ENCODE assay signal across 8 cellular contexts in the genomic region with DNA sequence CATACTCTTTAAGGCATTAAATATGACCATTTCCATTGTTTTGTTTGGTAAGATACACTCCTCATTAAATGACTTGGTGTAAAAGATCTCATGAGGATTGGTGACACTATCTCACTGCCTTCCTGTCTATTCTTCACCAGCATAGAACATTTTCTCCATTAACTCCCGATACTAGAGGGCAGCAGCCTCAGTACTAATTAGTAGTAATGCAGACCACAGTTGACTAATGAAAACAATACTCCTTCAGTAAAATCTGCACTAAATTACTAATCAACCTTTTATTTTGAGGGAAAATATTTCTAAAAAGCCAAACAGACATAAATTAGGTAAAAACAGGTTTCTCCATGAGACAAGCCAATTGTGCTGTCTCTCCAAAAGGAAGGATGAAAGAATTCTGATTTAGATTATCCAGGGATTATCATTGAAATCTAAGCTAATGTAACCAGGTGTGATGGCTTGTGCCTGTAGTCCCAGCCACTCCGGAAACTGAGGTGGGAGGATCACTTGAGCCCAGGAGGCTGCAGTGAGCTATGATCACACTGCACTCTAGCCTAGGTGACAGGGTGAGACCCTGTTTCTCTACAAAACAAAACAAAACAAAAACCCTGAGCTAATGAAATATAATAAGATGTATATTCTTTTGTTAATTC. TPM values are rescaled to one million over a fixed set of nuclear protein-coding genes. Genes with fewer than 3 reads are reported as not detected.
DNase-seq lines count a peak whose midpoint lies in the region; ATAC-seq and TF ChIP-seq lines count a peak whose summit lies in the region.

No MANE protein-coding gene starts in this region.

- peaks cover 17% of the 10 kb centered on the region; the same call in 1 of the 2 replicates for H3K79me2 ChIP-seq in Loucy (ENCODE audit: insufficient read depth, low read length)

- peaks cover 2% of the 10 kb centered on the region for H3K36me3 Mint-ChIP-seq in activated naive CD8-positive, alpha-beta T cell

- H3F3A ChIP-seq in Loucy (ENCODE audit: low read depth), result 0 out of 2 replicates have a peak, but pooled peaks cover 4% of the 10 kb centered on the region

- ATAC-seq in SK-N-SH treated with all-trans-retinoic acid at 6 μM for 48 hours, result peak; percentile 89
- peak; percentile 75 for ATAC-seq in left ventricle myocardium superior
- ATAC-seq in sciatic nerve, result peak; percentile 67
- no peak for ATAC-seq in GM18517 (IDR thresholded peaks at IDR 0.05; ENCODE audit: unreplicated experiment)
- no peak for ATAC-seq in HG03469 (IDR thresholded peaks at IDR 0.05; ENCODE audit: unreplicated experiment)

- peak overlapping the region; percentile 29 for H3K4me2 ChIP-seq in Loucy (ENCODE audit: low read depth, low read length, poor library complexity, severe bottlenecking)

- H3K9me3 Mint-ChIP-seq in activated naive CD8-positive, alpha-beta T cell (ENCODE audit: low read depth), result no peaks in the 10 kb centered on the region

- peak; percentile 89 for TF ChIP-seq CTCF in Loucy (conservative IDR thresholded peaks at IDR 0.05; ENCODE audit: low read length)

- no peaks in the 10 kb centered on the region for H3K27me3 ChIP-seq in Loucy (ENCODE audit: insufficient read depth, low read length, poor library complexity, severe bottlenecking)

- no peak overlapping the region for H3K4me3 ChIP-seq in Loucy (ENCODE audit: low read length, poor library complexity, severe bottlenecking)

- intact Hi-C loops in left ventricle myocardium superior (cut with micrococcal nuclease), result loop anchor here (5.0 kb wide), 2 partner anchors 58 to 183 kb away; no protein-coding TSS in a partner anchor
- intact Hi-C loops in sciatic nerve (cut with DNase I), result no loop called here

- no peaks in the 10 kb centered on the region for H3K36me3 ChIP-seq in Loucy (ENCODE audit: insufficient read depth, low read length)

- peaks cover 10% of the 10 kb centered on the region for H4K20me1 ChIP-seq in Loucy (ENCODE audit: insufficient read depth, low read length, poor library complexity, severe bottlenecking)

- peak overlapping the region; percentile 46 for H3K4me3 Mint-ChIP-seq in activated naive CD8-positive, alpha-beta T cell

- no peaks in the 10 kb centered on the region for H3K9me2 ChIP-seq in Loucy (replicated peaks; ENCODE audit: low read depth, low read length)

- DNase-seq in GM03348 (ENCODE audit: low spot score), result peak; percentile 57
- DNase-seq in left ventricle myocardium superior, result no peak
- no peak for DNase-seq in sciatic nerve (ENCODE audit: low spot score)

- peaks cover 18% of the 10 kb centered on the region for H3K4me1 ChIP-seq in Loucy (ENCODE audit: insufficient read depth, low read length, poor library complexity, severe bottlenecking)

- H3K27ac Mint-ChIP-seq in activated naive CD8-positive, alpha-beta T cell, result peak overlapping the region; percentile 92

- H3K4me1 Mint-ChIP-seq in activated naive CD8-positive, alpha-beta T cell (ENCODE audit: low read depth), result peaks cover 33% of the 10 kb centered on the region

- no peaks in the 10 kb centered on the region for H3K9me3 ChIP-seq in Loucy (ENCODE audit: insufficient read depth, low read depth, low read length)

- H3K9ac ChIP-seq in Loucy (ENCODE audit: low read depth, low read length, poor library complexity, severe bottlenecking), result no peak overlapping the region

- no peak overlapping the region for H2AFZ ChIP-seq in Loucy (ENCODE audit: low read length)

- no peaks in the 10 kb centered on the region for H3K27me3 Mint-ChIP-seq in activated naive CD8-positive, alpha-beta T cell

TF ChIP-seq in SK-N-SH treated with all-trans-retinoic acid at 6 μM for 48 hours, 23 proteins besides CTCF, POLR2A, EP300 and RAD21:
- TF ChIP-seq TCF4 (CRISPR knock-in tag; IDR thresholded peaks at IDR 0.05; ENCODE audit: borderline replicate concordance), result peak; percentile 37; the same call in 1 of the 2 replicates
- TF ChIP-seq, protein P1, sequence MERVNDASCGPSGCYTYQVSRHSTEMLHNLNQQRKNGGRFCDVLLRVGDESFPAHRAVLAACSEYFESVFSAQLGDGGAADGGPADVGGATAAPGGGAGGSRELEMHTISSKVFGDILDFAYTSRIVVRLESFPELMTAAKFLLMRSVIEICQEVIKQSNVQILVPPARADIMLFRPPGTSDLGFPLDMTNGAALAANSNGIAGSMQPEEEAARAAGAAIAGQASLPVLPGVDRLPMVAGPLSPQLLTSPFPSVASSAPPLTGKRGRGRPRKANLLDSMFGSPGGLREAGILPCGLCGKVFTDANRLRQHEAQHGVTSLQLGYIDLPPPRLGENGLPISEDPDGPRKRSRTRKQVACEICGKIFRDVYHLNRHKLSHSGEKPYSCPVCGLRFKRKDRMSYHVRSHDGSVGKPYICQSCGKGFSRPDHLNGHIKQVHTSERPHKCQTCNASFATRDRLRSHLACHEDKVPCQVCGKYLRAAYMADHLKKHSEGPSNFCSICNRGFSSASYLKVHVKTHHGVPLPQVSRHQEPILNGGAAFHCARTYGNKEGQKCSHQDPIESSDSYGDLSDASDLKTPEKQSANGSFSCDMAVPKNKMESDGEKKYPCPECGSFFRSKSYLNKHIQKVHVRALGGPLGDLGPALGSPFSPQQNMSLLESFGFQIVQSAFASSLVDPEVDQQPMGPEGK (CRISPR knock-in tag; IDR thresholded peaks at IDR 0.05; ENCODE audit: borderline replicate concordance), result no peak

RNA-seq across cellular contexts. Expression of a gene that starts 9.4 kb away (rescaled TPM):
- total RNA-seq in left ventricle myocardium superior (1.7 TPM), sciatic nerve (4.6 TPM)

Comparison
In these comparisons a context has a peak if more than half of its experiments do, and no peak if none do; other contexts are left out.
1. ATAC-seq: peak in SK-N-SH treated with all-trans-retinoic acid at 6 μM for 48 hours (single experiment), left ventricle myocardium superior (single experiment) and sciatic nerve (single experiment); none in GM18517 (single experiment) and HG03469 (single experiment).